In genomic region chr13:79675931-79676658, GRCh38 we compare ENCODE assay signal across 25 cellular contexts.
DNase-seq lines count a peak whose midpoint lies in the region; ATAC-seq and TF ChIP-seq lines count a peak whose summit lies in the region.
"Had no signal": no experiment of that assay in that cellular context is flagged by ENCODE, and none has a peak within 500 bp of the region (broad histone marks: within the 10 kb centered on the region; RNA-seq: fewer than 3 reads in every experiment).

No MANE protein-coding gene starts in this region.

- no peak overlapping the region for H3K27ac Mint-ChIP-seq in GM23338
- H3K27ac Mint-ChIP-seq in nephron: peak overlapping the region in 2 of 3 experiments; percentile 3 to 10
- H3K27ac Mint-ChIP-seq in activated CD4-positive, alpha-beta T cell treated with anti-CD3 and anti-CD28 coated beads, Interleukin-2, amount 10 ng/mL, durations not matched to agents 7 days and 5 days: no peak overlapping the region
- no peak overlapping the region for H3K27ac Mint-ChIP-seq in activated naive CD8-positive, alpha-beta T cell treated with anti-CD3 and anti-CD28 coated beads for 36 hours
- H3K27ac Mint-ChIP-seq: naive thymus-derived CD4-positive, alpha-beta T cell; T-helper 17 cell had no signal

- H3K36me3 ChIP-seq in GM23338 (ENCODE audit: insufficient read depth) (no peaks in the 10 kb centered on the region), body of pancreas (replicated peaks in 1 of 2; ENCODE audit: insufficient read depth in 1 of 2, low read depth in 2 of 2) (no peaks in the 10 kb centered on the region), testis (ENCODE audit: low read depth, missing control alignments) (no peaks in the 10 kb centered on the region), colonic mucosa (no peaks in the 10 kb centered on the region)
- H3K36me3 ChIP-seq: BE2C, upper lobe of left lung had no signal

- no peaks in the 10 kb centered on the region for H3K9me3 ChIP-seq in body of pancreas
- no peaks in the 10 kb centered on the region for H3K9me3 ChIP-seq in testis
- no peaks in the 10 kb centered on the region for H3K9me3 ChIP-seq in colonic mucosa
- H3K9me3 ChIP-seq: BE2C, SK-N-SH, upper lobe of left lung had no signal

- H3K9me3 Mint-ChIP-seq in GM23338 (no peaks in the 10 kb centered on the region), nephron (no peaks in the 10 kb centered on the region)
- no peaks in the 10 kb centered on the region for H3K9me3 Mint-ChIP-seq in activated CD4-positive, alpha-beta T cell treated with anti-CD3 and anti-CD28 coated beads, Interleukin-2, amount 10 ng/mL, durations not matched to agents 7 days and 5 days
- H3K9me3 Mint-ChIP-seq in activated naive CD8-positive, alpha-beta T cell treated with anti-CD3 and anti-CD28 coated beads for 36 hours: no peaks in the 10 kb centered on the region

- H3F3A ChIP-seq in GM23338 (replicated peaks; ENCODE audit: low read depth): no peaks in the 10 kb centered on the region

- H3K4me3 Mint-ChIP-seq in GM23338 (no peak overlapping the region), nephron (no peak overlapping the region)
- H3K4me3 Mint-ChIP-seq in activated CD4-positive, alpha-beta T cell treated with anti-CD3 and anti-CD28 coated beads, Interleukin-2, amount 10 ng/mL, durations not matched to agents 7 days and 5 days: no peak overlapping the region
- no peak overlapping the region for H3K4me3 Mint-ChIP-seq in activated naive CD8-positive, alpha-beta T cell treated with anti-CD3 and anti-CD28 coated beads for 36 hours
- H3K4me3 Mint-ChIP-seq: naive thymus-derived CD4-positive, alpha-beta T cell; T-helper 17 cell had no signal

- H3K9ac ChIP-seq in colonic mucosa (ENCODE audit: low read depth in 2 of 2, low read length in 2 of 2): no peak overlapping the region
- H3K9ac ChIP-seq: SK-N-SH had no signal

- H3K4me3 ChIP-seq in GM23338 (no peak overlapping the region), body of pancreas (no peak overlapping the region), testis (no peak overlapping the region), colonic mucosa (no peak overlapping the region)
- H3K4me3 ChIP-seq: upper lobe of left lung had no signal

- intact Hi-C loops in body of pancreas (cut with DNase I) (loop anchor here (10.0 kb wide), 1 partner anchor 699 kb away; no protein-coding TSS in a partner anchor), left cardiac atrium (cut with DNase I) (loop anchor here in 1 of 2 donors (10.0 kb wide), 1 partner anchor 669 kb away; the partner anchor contains the start of gene SPRY2), testis (cut with DNase I; ENCODE audit: low total_unique reads) (no loop called here), colonic mucosa (cut with DNase I) (loop anchor here (5.0 kb wide), 2 partner anchors 101 to 686 kb away; no protein-coding TSS in a partner anchor)

- TF ChIP-seq POLR2A in body of pancreas (IDR thresholded peaks at IDR 0.05): no peak
- no peak for TF ChIP-seq POLR2A in testis (IDR thresholded peaks at IDR 0.05)

- no peaks in the 10 kb centered on the region for H4K20me1 ChIP-seq in GM23338 (replicated peaks; ENCODE audit: insufficient read depth)

- no peak overlapping the region for H3K4me2 ChIP-seq in GM23338
- H3K4me2 ChIP-seq: SK-N-SH had no signal

- H3K27ac ChIP-seq in GM23338 (ENCODE audit: low read depth) (no peak overlapping the region), body of pancreas (no peak overlapping the region), testis (no peak overlapping the region), colonic mucosa (no peak overlapping the region)
- H3K27ac ChIP-seq: upper lobe of left lung had no signal

- ATAC-seq in GM23338 (peak; percentile 56), body of pancreas (peak; percentile 56), left cardiac atrium (peak; percentile 43 to 46)
- ATAC-seq: naive thymus-derived CD4-positive, alpha-beta T cell; T-helper 17 cell had no signal

- CTCF ChIA-PET in activated CD4-positive, alpha-beta T cell treated with anti-CD3 and anti-CD28 coated beads, Interleukin-2, amount 10 ng/mL, durations not matched to agents 7 days and 5 days (lab: Charles Lee): interaction anchor here (0.6 kb wide), 2 partner anchors 9 to 1034 kb away, joined by 3 read pairs; no protein-coding TSS in a partner anchor

- peak in 1 of 2 experiments; percentile 30; a peak in 2 of 4 replicates for TF ChIP-seq CTCF in GM23338 (conservative IDR thresholded peaks at IDR 0.05; ENCODE audit: low read depth in 2 of 2)
- TF ChIP-seq CTCF in body of pancreas (IDR thresholded peaks at IDR 0.05): peak in 1 of 7 experiments; percentile 30
- TF ChIP-seq CTCF in nephron (IDR thresholded peaks at IDR 0.05; ENCODE audit: unreplicated experiment in 3 of 3): no peak
- no peak for TF ChIP-seq CTCF in testis (IDR thresholded peaks at IDR 0.05)
- TF ChIP-seq CTCF in colonic mucosa (IDR thresholded peaks at IDR 0.05): no peak

- peak overlapping the region; percentile 60 for H2AFZ ChIP-seq in GM23338

- DNase-seq in GM23338 (ENCODE audit: low spot score): no peak
- DNase-seq in body of pancreas: peak in 1 of 4 donors; percentile 9
- DNase-seq in left cardiac atrium: no peak
- DNase-seq in activated CD4-positive, alpha-beta T cell treated with anti-CD3 and anti-CD28 coated beads, Interleukin-2, amount 10 ng/mL, durations not matched to agents 7 days and 5 days: no peak
- DNase-seq in activated naive CD8-positive, alpha-beta T cell treated with anti-CD3 and anti-CD28 coated beads for 36 hours: no peak
- no peak for DNase-seq in testis
- DNase-seq in colonic mucosa: no peak
- DNase-seq: ACHN; activated CD4-positive, alpha-beta T cell treated with anti-CD3 and anti-CD28 coated beads for 1 hour; activated effector memory CD4-positive, alpha-beta T cell treated with Interleukin-2 at 50 U/mL for 16 hours; DMS53; H7; head of caudate nucleus; IMR-90; naive thymus-derived CD4-positive, alpha-beta T cell; NCI-H1092; NCI-H2081; NCI-H345; NCI-H748 treated with DMSO at 0.1 percent for 48 hours; SK-N-SH; substantia nigra; T-helper 17 cell; upper lobe of left lung had no signal

- POLR2A ChIA-PET in activated CD4-positive, alpha-beta T cell treated with anti-CD3 and anti-CD28 coated beads, Interleukin-2, amount 10 ng/mL, durations not matched to agents 7 days and 5 days (lab: Charles Lee): no interaction called here

- no peaks in the 10 kb centered on the region for H3K27me3 Mint-ChIP-seq in GM23338 (ENCODE audit: insufficient read depth, low read depth, poor library complexity)
- H3K27me3 Mint-ChIP-seq in nephron (ENCODE audit: low read depth): no peaks in the 10 kb centered on the region
- peaks cover 5% of the 10 kb centered on the region for H3K27me3 Mint-ChIP-seq in activated CD4-positive, alpha-beta T cell treated with anti-CD3 and anti-CD28 coated beads, Interleukin-2, amount 10 ng/mL, durations not matched to agents 7 days and 5 days
- H3K27me3 Mint-ChIP-seq in activated naive CD8-positive, alpha-beta T cell treated with anti-CD3 and anti-CD28 coated beads for 36 hours: peaks cover 6% of the 10 kb centered on the region
- H3K27me3 Mint-ChIP-seq: T-helper 17 cell had no signal

- H3K4me1 Mint-ChIP-seq in GM23338 (peaks cover 10% of the 10 kb centered on the region; the same call in 2 of the 3 replicates), nephron (peaks cover 68% of the 10 kb centered on the region)
- H3K4me1 Mint-ChIP-seq in activated CD4-positive, alpha-beta T cell treated with anti-CD3 and anti-CD28 coated beads, Interleukin-2, amount 10 ng/mL, durations not matched to agents 7 days and 5 days: no peaks in the 10 kb centered on the region
- no peaks in the 10 kb centered on the region for H3K4me1 Mint-ChIP-seq in activated naive CD8-positive, alpha-beta T cell treated with anti-CD3 and anti-CD28 coated beads for 36 hours
- H3K4me1 Mint-ChIP-seq: naive thymus-derived CD4-positive, alpha-beta T cell; T-helper 17 cell had no signal

- H3K4me1 ChIP-seq in GM23338 (ENCODE audit: insufficient read depth) (peaks cover 4% of the 10 kb centered on the region; the same call in 1 of the 2 replicates), body of pancreas (peaks cover 6% of the 10 kb centered on the region), testis (no peaks in the 10 kb centered on the region), colonic mucosa (no peaks in the 10 kb centered on the region)

- WGBS in body of pancreas, 2 donors: 59 to 68% methylated on average over 7 of the region's 7 CpGs
- 79 to 89% methylated on average over 7 of the region's 7 CpGs for WGBS in testis, 2 donors

- no peaks in the 10 kb centered on the region for H3K79me2 ChIP-seq in GM23338 (replicated peaks; ENCODE audit: insufficient read depth)

- no peaks in the 10 kb centered on the region for H3K9me2 ChIP-seq in GM23338 (ENCODE audit: insufficient read depth)
- H3K9me2 ChIP-seq: SK-N-SH had no signal

- H3K27me3 ChIP-seq in GM23338 (ENCODE audit: insufficient read depth) (no peaks in the 10 kb centered on the region), body of pancreas (no peaks in the 10 kb centered on the region), testis (no peaks in the 10 kb centered on the region), colonic mucosa (no peaks in the 10 kb centered on the region)
- H3K27me3 ChIP-seq: BE2C, upper lobe of left lung had no signal

- H3K36me3 Mint-ChIP-seq in GM23338 (ENCODE audit: low read depth) (no peaks in the 10 kb centered on the region), nephron (ENCODE audit: low read depth) (no peaks in the 10 kb centered on the region)
- no peaks in the 10 kb centered on the region for H3K36me3 Mint-ChIP-seq in activated CD4-positive, alpha-beta T cell treated with anti-CD3 and anti-CD28 coated beads, Interleukin-2, amount 10 ng/mL, durations not matched to agents 7 days and 5 days (ENCODE audit: low read depth)
- no peaks in the 10 kb centered on the region for H3K36me3 Mint-ChIP-seq in activated naive CD8-positive, alpha-beta T cell treated with anti-CD3 and anti-CD28 coated beads for 36 hours
- H3K36me3 Mint-ChIP-seq: naive thymus-derived CD4-positive, alpha-beta T cell had no signal

TF ChIP-seq in GM23338, 12 proteins besides CTCF, POLR2A, EP300 and RAD21 (continues in another document):
- TF ChIP-seq CREB1 (CRISPR knock-in tag; IDR thresholded peaks at IDR 0.05; ENCODE audit: low read depth): no peak

Comparison
In these comparisons a context has a peak if more than half of its experiments do, and no peak if none do; other contexts are left out.
1. H3K27ac Mint-ChIP-seq: peak in nephron (2 of 3); none in GM23338 (single experiment), activated CD4-positive, alpha-beta T cell treated with anti-CD3 and anti-CD28 coated beads, Interleukin-2, amount 10 ng/mL, durations not matched to agents 7 days and 5 days (single experiment) and activated naive CD8-positive, alpha-beta T cell treated with anti-CD3 and anti-CD28 coated beads for 36 hours (single experiment).
2. Peak in every context shown above with its lines, with median percentiles within 50 percentile points of each other: ATAC-seq.